11 cellular contexts compared by ENCODE assay signal in genomic region chr7:28815928-28816373, GRCh38.
DNase-seq lines count a peak whose midpoint lies in the region; ATAC-seq and TF ChIP-seq lines count a peak whose summit lies in the region.
"Had no signal": no experiment of that assay in that cellular context is flagged by ENCODE, and none has a peak within 500 bp of the region (broad histone marks: within the 10 kb centered on the region; RNA-seq: fewer than 3 reads in every experiment).

No MANE protein-coding gene starts in this region.

- peak overlapping the region; percentile 3 for H3K27ac ChIP-seq in neutrophil
- H3K27ac ChIP-seq: brain microvascular endothelial cell, HL-60, left ventricle myocardium inferior had no signal

- H3K4me3 ChIP-seq in neutrophil (ENCODE audit: low read depth in 1 of 2, low read length in 1 of 2) = no peak overlapping the region
- H3K4me3 ChIP-seq: left ventricle myocardium inferior had no signal

- peak; percentile 84 for ATAC-seq in GM19023 (IDR thresholded peaks at IDR 0.05; ENCODE audit: unreplicated experiment)
- ATAC-seq in HG02588 (IDR thresholded peaks at IDR 0.05; ENCODE audit: unreplicated experiment) = peak; percentile 77
- ATAC-seq in HG03439 (IDR thresholded peaks at IDR 0.05; ENCODE audit: unreplicated experiment) = peak; percentile 72

- no peak for DNase-seq in activated naive CD4-positive, alpha-beta T cell (lab: John Stamatoyannopoulos, UW)
- DNase-seq in ACHN (no peak), NCI-H187 treated with DMSO at 0.1 percent for 48 hours (lab: John Stamatoyannopoulos, UW) (no peak)
- DNase-seq: brain microvascular endothelial cell, left ventricle myocardium inferior, SK-N-SH had no signal

- H3K27me3 ChIP-seq in neutrophil = no peaks in the 10 kb centered on the region
- H3K27me3 ChIP-seq: brain microvascular endothelial cell had no signal

- H3K4me1 ChIP-seq in neutrophil (ENCODE audit: control insufficient read depth in 1 of 2, insufficient read depth in 1 of 2, low read depth in 1 of 2, low read length in 1 of 2) = no peaks in the 10 kb centered on the region

- TF ChIP-seq CTCF in neutrophil (IDR thresholded peaks at IDR 0.05) = no peak

- H3K9me3 ChIP-seq in neutrophil = no peaks in the 10 kb centered on the region
- H3K9me3 ChIP-seq: left ventricle myocardium inferior, SK-N-SH had no signal

- peaks cover 81% of the 10 kb centered on the region for H3K36me3 ChIP-seq in neutrophil
- H3K36me3 ChIP-seq: brain microvascular endothelial cell had no signal

- in situ Hi-C loops in ACHN (cut with HindIII; ENCODE audit: low pct_ligation_motif_present, low pct_unique_long_range_greater_than_20kb, low sequenced_read_pairs) = no loop called here
